16 cellular contexts compared by ENCODE assay signal in genomic region chr7:7138897-7139296, GRCh38.
DNase-seq lines count a peak whose midpoint lies in the region; ATAC-seq and FAIRE-seq lines count a peak whose summit lies in the region.
"Had no signal": no experiment of that assay in that cellular context is flagged by ENCODE, and none has a peak within 500 bp of the region (broad histone marks: within the 10 kb centered on the region; RNA-seq: fewer than 3 reads in every experiment).

No MANE protein-coding gene starts in this region.

- ATAC-seq in HG03460 (IDR thresholded peaks at IDR 0.05; ENCODE audit: unreplicated experiment): no peak
- ATAC-seq: CD8-positive, alpha-beta T cell; GM23338 had no signal

- DNase-seq in NCI-H748 (lab: John Stamatoyannopoulos, UW; ENCODE audit: unreplicated experiment) (peak; percentile 52), NCI-H748 treated with DMSO at 0.1 percent for 48 hours (lab: John Stamatoyannopoulos, UW) (no peak), NCI-H2029 treated with DMSO at 0.1 percent for 48 hours (lab: John Stamatoyannopoulos, UW) (peak; percentile 67), NCI-H774 (lab: John Stamatoyannopoulos, UW) (peak; percentile 2), urothelium cell line (ENCODE audit: low spot score) (no peak), amniotic stem cell (lab: John Stamatoyannopoulos, UW) (no peak), OCI-M2 (lab: John Stamatoyannopoulos, UW; ENCODE audit: unreplicated experiment) (no peak)
- DNase-seq: Calu3; CD8-positive, alpha-beta T cell; DMS79 treated with DMSO at 0.1 percent for 48 hours; GF-D8; HCEC 1CT; IMR-90 had no signal

- FAIRE-seq in urothelium cell line (lab: Jason Lieb, UNC): peak; percentile 87
- FAIRE-seq: H54 had no signal

Comparison
In these comparisons a context has a peak if more than half of its experiments do, and no peak if none do; other contexts are left out.
1. DNase-seq: peak in NCI-H748 (single experiment), NCI-H2029 treated with DMSO at 0.1 percent for 48 hours (single experiment) and NCI-H774 (single experiment); none in NCI-H748 treated with DMSO at 0.1 percent for 48 hours (single experiment), urothelium cell line (single experiment), amniotic stem cell (single experiment) and OCI-M2 (single experiment).